ENCODE assay signal across 17 cellular contexts in the genomic region with DNA sequence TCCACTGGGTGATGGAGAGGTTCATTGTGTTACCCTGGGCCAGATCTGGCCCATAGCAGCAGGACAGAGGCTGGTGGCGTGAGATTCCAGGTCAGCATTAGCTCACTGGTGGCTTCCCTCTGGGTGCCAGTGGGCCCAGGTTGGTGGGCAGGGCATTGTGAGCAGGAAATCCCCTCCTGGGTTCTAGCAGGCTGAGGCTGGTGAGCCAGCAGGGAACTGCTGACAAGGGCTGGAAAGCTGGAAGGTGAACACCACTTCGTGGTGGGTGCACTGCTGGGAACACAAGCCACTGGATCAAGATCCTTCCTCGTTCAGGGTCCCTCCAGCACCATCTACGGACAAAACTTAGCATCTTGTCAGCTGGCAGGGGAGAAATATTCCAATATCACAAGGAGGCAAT.
DNase-seq lines count a peak whose midpoint lies in the region; ATAC-seq and TF ChIP-seq lines count a peak whose summit lies in the region.
"Had no signal": no experiment of that assay in that cellular context is flagged by ENCODE, and none has a peak within 500 bp of the region (broad histone marks: within the 10 kb centered on the region; RNA-seq: fewer than 3 reads in every experiment).

No MANE protein-coding gene starts in this region.

- CTCF ChIA-PET in activated CD8-positive, alpha-beta memory T cell treated with anti-CD3 and anti-CD28 coated beads, Interleukin-2, amount 10 ng/mL, durations not matched to agents 7 days and 5 days (lab: Charles Lee): no interaction called here

- no peak overlapping the region for H3K4me3 ChIP-seq in aorta (ENCODE audit: low read length in 2 of 2)
- H3K4me3 ChIP-seq: BLaER1 had no signal

- ATAC-seq in naive B cell (ENCODE audit: low read depth in 2 of 2): no peak
- ATAC-seq in aorta (ENCODE audit: low FRiP score): no peak
- ATAC-seq in activated CD8-positive, alpha-beta memory T cell treated with anti-CD3 and anti-CD28 coated beads, Interleukin-2, amount 10 ng/mL, durations not matched to agents 7 days and 5 days: no peak
- ATAC-seq: HepG2 had no signal

- intact Hi-C loops in aorta (cut with DNase I): no loop called here

- TF ChIP-seq CTCF in chondrocyte (IDR thresholded peaks at IDR 0.05): no peak

- H3K9me3 Mint-ChIP-seq in chondrocyte (ENCODE audit: low read depth) (peaks cover 4% of the 10 kb centered on the region), naive B cell (no peaks in the 10 kb centered on the region)
- H3K9me3 Mint-ChIP-seq in activated CD8-positive, alpha-beta memory T cell treated with anti-CD3 and anti-CD28 coated beads, Interleukin-2, amount 10 ng/mL, durations not matched to agents 7 days and 5 days (ENCODE audit: low read depth): peaks cover 2% of the 10 kb centered on the region
- H3K9me3 Mint-ChIP-seq: HFFc6 had no signal

- no peaks in the 10 kb centered on the region for H3K36me3 ChIP-seq in aorta (ENCODE audit: control insufficient read depth in 1 of 2, insufficient read depth in 2 of 2, low read length in 1 of 2)

- H3K27me3 ChIP-seq in aorta (ENCODE audit: control insufficient read depth in 1 of 2, insufficient read depth in 2 of 2, low read length in 1 of 2): no peaks in the 10 kb centered on the region
- H3K27me3 ChIP-seq: BLaER1 had no signal

- no peaks in the 10 kb centered on the region for H3K4me1 ChIP-seq in aorta (ENCODE audit: control insufficient read depth in 1 of 2, insufficient read depth in 2 of 2, low read length in 2 of 2)
- H3K4me1 ChIP-seq: BLaER1 had no signal

- H3K4me1 Mint-ChIP-seq in chondrocyte (ENCODE audit: low read depth) (peaks cover 28% of the 10 kb centered on the region), naive B cell (peaks cover 0 to 19% (median 8%) of the 10 kb centered on the region in 3 donors)
- no peaks in the 10 kb centered on the region for H3K4me1 Mint-ChIP-seq in activated CD8-positive, alpha-beta memory T cell treated with anti-CD3 and anti-CD28 coated beads, Interleukin-2, amount 10 ng/mL, durations not matched to agents 7 days and 5 days
- H3K4me1 Mint-ChIP-seq: CD4-positive, CD25-positive, alpha-beta regulatory T cell had no signal

- 87 to 95% methylated on average over 4 of the region's 4 CpGs for WGBS in aorta, 2 donors

- H3K27me3 Mint-ChIP-seq in chondrocyte (ENCODE audit: low read depth) (no peaks in the 10 kb centered on the region), naive B cell (no peaks in the 10 kb centered on the region)
- H3K27me3 Mint-ChIP-seq in activated CD8-positive, alpha-beta memory T cell treated with anti-CD3 and anti-CD28 coated beads, Interleukin-2, amount 10 ng/mL, durations not matched to agents 7 days and 5 days: no peaks in the 10 kb centered on the region
- H3K27me3 Mint-ChIP-seq: CD4-positive, CD25-positive, alpha-beta regulatory T cell had no signal

- H3K9me3 ChIP-seq in aorta (ENCODE audit: control insufficient read depth, low read length): no peaks in the 10 kb centered on the region
- H3K9me3 ChIP-seq: BLaER1 had no signal

- H3K27ac ChIP-seq in aorta (ENCODE audit: low read depth in 1 of 2, low read length in 2 of 2): no peak overlapping the region
- H3K27ac ChIP-seq: 22Rv1, BLaER1 had no signal

- H3K27ac Mint-ChIP-seq in chondrocyte (ENCODE audit: unreplicated experiment) (no peak overlapping the region), naive B cell (peak overlapping the region in 4 of 6 donors; percentile 0 to 44 (median 24))
- no peak overlapping the region for H3K27ac Mint-ChIP-seq in activated CD8-positive, alpha-beta memory T cell treated with anti-CD3 and anti-CD28 coated beads, Interleukin-2, amount 10 ng/mL, durations not matched to agents 7 days and 5 days
- H3K27ac Mint-ChIP-seq: CD4-positive, CD25-positive, alpha-beta regulatory T cell; HFFc6 had no signal

- H3K36me3 Mint-ChIP-seq in chondrocyte (ENCODE audit: low read depth) (peaks cover 14% of the 10 kb centered on the region), naive B cell (peaks cover 22% of the 10 kb centered on the region in 2 donors)
- no peaks in the 10 kb centered on the region for H3K36me3 Mint-ChIP-seq in activated CD8-positive, alpha-beta memory T cell treated with anti-CD3 and anti-CD28 coated beads, Interleukin-2, amount 10 ng/mL, durations not matched to agents 7 days and 5 days
- H3K36me3 Mint-ChIP-seq: CD4-positive, CD25-positive, alpha-beta regulatory T cell had no signal

- H3K4me3 Mint-ChIP-seq in chondrocyte (ENCODE audit: unreplicated experiment): no peak overlapping the region
- H3K4me3 Mint-ChIP-seq in naive B cell: peak overlapping the region in 1 of 8 donors; percentile 6
- no peak overlapping the region for H3K4me3 Mint-ChIP-seq in activated CD8-positive, alpha-beta memory T cell treated with anti-CD3 and anti-CD28 coated beads, Interleukin-2, amount 10 ng/mL, durations not matched to agents 7 days and 5 days
- H3K4me3 Mint-ChIP-seq: CD4-positive, CD25-positive, alpha-beta regulatory T cell; HFFc6 had no signal

- DNase-seq in DMS 273 (lab: John Stamatoyannopoulos, UW; ENCODE audit: unreplicated experiment): peak; percentile 10
- no peak for DNase-seq in DMS 273 treated with DMSO at 0.1 percent for 48 hours (lab: John Stamatoyannopoulos, UW)
- DNase-seq in chondrocyte (ENCODE audit: low spot score): peak; percentile 60
- no peak for DNase-seq in naive B cell
- no peak for DNase-seq in aorta
- no peak for DNase-seq in NCI-H748 treated with DMSO at 0.1 percent for 48 hours (lab: John Stamatoyannopoulos, UW)
- no peak for DNase-seq in central memory CD4-positive, alpha-beta T cell
- no peak for DNase-seq in activated CD8-positive, alpha-beta memory T cell treated with anti-CD3 and anti-CD28 coated beads, Interleukin-2, amount 10 ng/mL, durations not matched to agents 7 days and 5 days
- DNase-seq: AML-193; CD4-positive, CD25-positive, alpha-beta regulatory T cell; DND-41; GDM1; HCEC 1CT; HFFc6 had no signal

Comparison
In these comparisons a context has a peak if more than half of its experiments do, and no peak if none do; other contexts are left out.
1. DNase-seq: peak in DMS 273 (single experiment) and chondrocyte (single experiment); none in DMS 273 treated with DMSO at 0.1 percent for 48 hours (single experiment), naive B cell (single experiment), aorta (0 of 2), NCI-H748 treated with DMSO at 0.1 percent for 48 hours (single experiment), central memory CD4-positive, alpha-beta T cell (single experiment) and activated CD8-positive, alpha-beta memory T cell treated with anti-CD3 and anti-CD28 coated beads, Interleukin-2, amount 10 ng/mL, durations not matched to agents 7 days and 5 days (single experiment).
2. H3K27ac Mint-ChIP-seq: peak in naive B cell (4 of 6); none in chondrocyte (single experiment) and activated CD8-positive, alpha-beta memory T cell treated with anti-CD3 and anti-CD28 coated beads, Interleukin-2, amount 10 ng/mL, durations not matched to agents 7 days and 5 days (single experiment).